Comparison of ENCODE assay signal across 8 cellular contexts in the genomic region with DNA sequence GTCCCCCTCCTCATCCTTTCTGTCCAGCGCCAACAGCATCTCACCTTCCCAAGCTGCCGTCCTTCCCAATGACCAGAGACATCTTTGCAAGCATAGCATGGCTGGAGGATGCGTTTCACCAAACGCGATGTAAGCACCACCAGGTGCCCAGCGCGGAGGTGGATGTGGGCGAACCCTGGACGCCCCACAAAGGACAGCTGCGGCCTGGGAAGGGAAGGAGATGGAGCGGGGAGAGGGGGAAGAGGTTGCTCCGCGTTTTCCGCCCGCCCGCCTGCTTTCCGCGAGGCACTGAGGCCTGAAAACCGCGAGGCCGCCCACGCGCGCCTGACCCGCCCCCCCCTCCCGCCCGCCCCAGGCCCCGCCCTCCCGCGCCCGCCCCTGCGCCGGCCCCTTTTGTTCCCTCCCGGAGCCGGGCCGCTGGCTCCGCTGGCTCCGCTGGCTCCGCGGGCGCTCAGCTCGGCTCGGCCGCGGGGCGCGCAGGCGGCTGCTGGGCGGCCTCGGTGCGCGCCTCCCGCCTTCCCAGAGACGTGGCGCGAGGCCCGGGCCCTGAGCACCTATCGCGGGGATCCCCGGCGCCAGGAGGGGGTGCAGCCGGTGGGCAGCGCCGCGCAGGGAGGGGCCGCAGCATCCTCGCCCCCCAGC. TPM values are rescaled to one million over a fixed set of nuclear protein-coding genes. Genes with fewer than 3 reads are reported as not detected.
DNase-seq lines count a peak whose midpoint lies in the region; ATAC-seq and TF ChIP-seq lines count a peak whose summit lies in the region.

A gene (plus strand): TSS at position 390 of the 642 bp plus-strand sequence. CDS start 28,140 bp downstream, outside the sequence.

- H3K4me1 ChIP-seq in lung (ENCODE audit: control insufficient read depth in 2 of 2, insufficient read depth in 2 of 2, low read length in 2 of 2) = peaks cover 0 to 6% of the 10 kb centered on the region in 2 donors

- H3K4me3 ChIP-seq in GM12864 (ENCODE audit: low read depth, low read length) (peak within 1 kb of the TSS; percentile 80), lung (peak within 1 kb of the TSS; percentile 77)

- ATAC-seq in HG02981 (IDR thresholded peaks at IDR 0.05; ENCODE audit: unreplicated experiment) (peak; percentile 38), lung (ENCODE audit: insufficient read depth, low FRiP score) (peak; percentile 91), HG03342 (IDR thresholded peaks at IDR 0.05; ENCODE audit: unreplicated experiment) (no peak)

- 0 to 1% methylated on average over 52 to 67 of the region's 67 CpGs for WGBS in lung, 2 donors

- no peaks in the 10 kb centered on the region for H3K36me3 ChIP-seq in lung (ENCODE audit: control insufficient read depth in 2 of 2, insufficient read depth in 2 of 2, low read length in 2 of 2)

- TF ChIP-seq CTCF in GM12864 (IDR thresholded peaks at IDR 0.05; ENCODE audit: low read depth, low read length, missing control alignments) = no peak
- TF ChIP-seq CTCF in lung (IDR thresholded peaks at IDR 0.05; ENCODE audit: control extremely low read depth, extremely low read depth) = no peak

- H3K27ac ChIP-seq in lung (ENCODE audit: low read depth in 1 of 2, low read length in 1 of 2) = peak within 1 kb of the TSS; percentile 35 to 66

- no peaks in the 10 kb centered on the region for H3K27me3 ChIP-seq in lung (ENCODE audit: control insufficient read depth, insufficient read depth)

- DNase-seq in GM12864 (ENCODE audit: low read depth) = no peak
- DNase-seq in NCI-H748 (lab: John Stamatoyannopoulos, UW; ENCODE audit: unreplicated experiment) = peak; percentile 83
- peak; percentile 50 to 70 for DNase-seq in activated CD8-positive, alpha-beta memory T cell treated with anti-CD3 and anti-CD28 coated beads for 1 hour (ENCODE audit: extremely low read depth in 1 of 2, low read depth in 1 of 2)
- DNase-seq in effector CD4-positive, alpha-beta T cell = peak; percentile 65
- peak; percentile 77 for DNase-seq in lung (ENCODE audit: low spot score)
- peak; percentile 68 to 73 for DNase-seq in stimulated activated CD4-positive, alpha-beta T cell treated with anti-CD3 and anti-CD28 coated beads, Interleukin-4, amount 100 ng/mL, for 48 hours (ENCODE audit: low read depth in 2 of 2)

- no peaks in the 10 kb centered on the region for H3K9me3 ChIP-seq in lung (ENCODE audit: control insufficient read depth in 2 of 2, insufficient read depth in 1 of 2, low read length in 1 of 2)

RNA-seq across cellular contexts. Expression of the gene that starts here (rescaled TPM):
- total RNA-seq in lung = 10 to 100 TPM; 19.5 to 27.0 TPM
- 10 to 100 TPM in 1 of 2 donors, 1 to 10 TPM in 1; 7.9 to 10.3 TPM for polyA plus RNA-seq in lung
